In the genomic region with DNA sequence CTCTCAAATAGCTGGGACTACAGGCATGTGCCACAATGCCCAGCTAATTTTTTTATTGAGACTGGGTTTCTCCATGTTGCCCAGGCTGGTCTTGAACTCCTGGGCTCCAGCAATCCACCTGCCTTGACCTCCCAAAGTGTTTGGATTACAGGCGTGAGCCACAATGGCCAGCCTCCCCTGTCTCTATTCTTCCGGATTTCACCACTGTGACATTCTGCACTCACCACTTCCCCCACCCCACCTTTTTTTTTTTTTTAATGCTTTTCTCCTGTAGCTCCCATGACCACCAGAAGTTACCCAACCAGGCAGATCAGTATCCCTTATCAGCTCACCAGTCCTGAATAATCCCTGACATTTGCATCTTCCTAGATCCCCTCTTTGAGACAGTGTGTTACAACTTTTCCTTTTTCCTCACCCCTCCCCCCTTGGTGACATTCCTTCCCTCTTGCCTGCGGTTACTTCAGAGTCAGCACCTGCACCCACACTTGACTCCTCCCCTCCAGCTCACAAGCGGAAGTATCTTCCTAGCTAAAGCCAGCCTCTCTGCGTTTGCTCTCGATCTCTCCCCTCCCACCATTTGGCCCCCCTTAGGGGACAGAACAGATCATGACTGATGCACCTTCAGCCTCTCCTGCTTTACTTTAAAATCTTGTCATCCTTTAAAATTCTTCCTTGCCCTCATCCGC, we compare ENCODE assay signal across 1 cellular context.
TF ChIP-seq lines count a peak whose summit lies in the region.

No MANE protein-coding gene starts in this region.

TF ChIP-seq in H1, 55 proteins besides CTCF, POLR2A, EP300 and RAD21:
- TF ChIP-seq, protein P1, sequence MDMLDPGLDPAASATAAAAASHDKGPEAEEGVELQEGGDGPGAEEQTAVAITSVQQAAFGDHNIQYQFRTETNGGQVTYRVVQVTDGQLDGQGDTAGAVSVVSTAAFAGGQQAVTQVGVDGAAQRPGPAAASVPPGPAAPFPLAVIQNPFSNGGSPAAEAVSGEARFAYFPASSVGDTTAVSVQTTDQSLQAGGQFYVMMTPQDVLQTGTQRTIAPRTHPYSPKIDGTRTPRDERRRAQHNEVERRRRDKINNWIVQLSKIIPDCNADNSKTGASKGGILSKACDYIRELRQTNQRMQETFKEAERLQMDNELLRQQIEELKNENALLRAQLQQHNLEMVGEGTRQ (IDR thresholded peaks at IDR 0.05; ENCODE audit: low read length), result no peak
- TF ChIP-seq, protein P2, sequence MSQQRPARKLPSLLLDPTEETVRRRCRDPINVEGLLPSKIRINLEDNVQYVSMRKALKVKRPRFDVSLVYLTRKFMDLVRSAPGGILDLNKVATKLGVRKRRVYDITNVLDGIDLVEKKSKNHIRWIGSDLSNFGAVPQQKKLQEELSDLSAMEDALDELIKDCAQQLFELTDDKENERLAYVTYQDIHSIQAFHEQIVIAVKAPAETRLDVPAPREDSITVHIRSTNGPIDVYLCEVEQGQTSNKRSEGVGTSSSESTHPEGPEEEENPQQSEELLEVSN (IDR thresholded peaks at IDR 0.05), result no peak
- no peak for TF ChIP-seq PHF8 (conservative IDR thresholded peaks at IDR 0.05; ENCODE audit: low read depth, low read length)
- TF ChIP-seq, protein P3, sequence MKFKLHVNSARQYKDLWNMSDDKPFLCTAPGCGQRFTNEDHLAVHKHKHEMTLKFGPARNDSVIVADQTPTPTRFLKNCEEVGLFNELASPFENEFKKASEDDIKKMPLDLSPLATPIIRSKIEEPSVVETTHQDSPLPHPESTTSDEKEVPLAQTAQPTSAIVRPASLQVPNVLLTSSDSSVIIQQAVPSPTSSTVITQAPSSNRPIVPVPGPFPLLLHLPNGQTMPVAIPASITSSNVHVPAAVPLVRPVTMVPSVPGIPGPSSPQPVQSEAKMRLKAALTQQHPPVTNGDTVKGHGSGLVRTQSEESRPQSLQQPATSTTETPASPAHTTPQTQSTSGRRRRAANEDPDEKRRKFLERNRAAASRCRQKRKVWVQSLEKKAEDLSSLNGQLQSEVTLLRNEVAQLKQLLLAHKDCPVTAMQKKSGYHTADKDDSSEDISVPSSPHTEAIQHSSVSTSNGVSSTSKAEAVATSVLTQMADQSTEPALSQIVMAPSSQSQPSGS (IDR thresholded peaks at IDR 0.05; ENCODE audit: low read length), result no peak
- TF ChIP-seq SP2 (IDR thresholded peaks at IDR 0.05; ENCODE audit: low read length), result no peak
- TF ChIP-seq SIN3A (conservative IDR thresholded peaks at IDR 0.05 in 1 of 2, IDR thresholded peaks at IDR 0.05 in 1 of 2; ENCODE audit: low read depth in 1 of 2, low read length in 2 of 2), result 0 out of 4 replicates have a peak, but pooled peaks of 1 of the 2 experiments have one; percentile 61
- TF ChIP-seq CEBPB (IDR thresholded peaks at IDR 0.05; ENCODE audit: low read depth, low read length), result peak; percentile 63; the same call in 1 of the 2 replicates
- peak; percentile 30; the same call in 1 of the 2 replicates for TF ChIP-seq YY1 (IDR thresholded peaks at IDR 0.05; ENCODE audit: low read depth, low read length)
- TF ChIP-seq BRCA1 (IDR thresholded peaks at IDR 0.05; ENCODE audit: low read depth, low read length), result no peak
- TF ChIP-seq ASH2L (IDR thresholded peaks at IDR 0.05; ENCODE audit: low read length), result peak; percentile 98
- TF ChIP-seq, protein P4, sequence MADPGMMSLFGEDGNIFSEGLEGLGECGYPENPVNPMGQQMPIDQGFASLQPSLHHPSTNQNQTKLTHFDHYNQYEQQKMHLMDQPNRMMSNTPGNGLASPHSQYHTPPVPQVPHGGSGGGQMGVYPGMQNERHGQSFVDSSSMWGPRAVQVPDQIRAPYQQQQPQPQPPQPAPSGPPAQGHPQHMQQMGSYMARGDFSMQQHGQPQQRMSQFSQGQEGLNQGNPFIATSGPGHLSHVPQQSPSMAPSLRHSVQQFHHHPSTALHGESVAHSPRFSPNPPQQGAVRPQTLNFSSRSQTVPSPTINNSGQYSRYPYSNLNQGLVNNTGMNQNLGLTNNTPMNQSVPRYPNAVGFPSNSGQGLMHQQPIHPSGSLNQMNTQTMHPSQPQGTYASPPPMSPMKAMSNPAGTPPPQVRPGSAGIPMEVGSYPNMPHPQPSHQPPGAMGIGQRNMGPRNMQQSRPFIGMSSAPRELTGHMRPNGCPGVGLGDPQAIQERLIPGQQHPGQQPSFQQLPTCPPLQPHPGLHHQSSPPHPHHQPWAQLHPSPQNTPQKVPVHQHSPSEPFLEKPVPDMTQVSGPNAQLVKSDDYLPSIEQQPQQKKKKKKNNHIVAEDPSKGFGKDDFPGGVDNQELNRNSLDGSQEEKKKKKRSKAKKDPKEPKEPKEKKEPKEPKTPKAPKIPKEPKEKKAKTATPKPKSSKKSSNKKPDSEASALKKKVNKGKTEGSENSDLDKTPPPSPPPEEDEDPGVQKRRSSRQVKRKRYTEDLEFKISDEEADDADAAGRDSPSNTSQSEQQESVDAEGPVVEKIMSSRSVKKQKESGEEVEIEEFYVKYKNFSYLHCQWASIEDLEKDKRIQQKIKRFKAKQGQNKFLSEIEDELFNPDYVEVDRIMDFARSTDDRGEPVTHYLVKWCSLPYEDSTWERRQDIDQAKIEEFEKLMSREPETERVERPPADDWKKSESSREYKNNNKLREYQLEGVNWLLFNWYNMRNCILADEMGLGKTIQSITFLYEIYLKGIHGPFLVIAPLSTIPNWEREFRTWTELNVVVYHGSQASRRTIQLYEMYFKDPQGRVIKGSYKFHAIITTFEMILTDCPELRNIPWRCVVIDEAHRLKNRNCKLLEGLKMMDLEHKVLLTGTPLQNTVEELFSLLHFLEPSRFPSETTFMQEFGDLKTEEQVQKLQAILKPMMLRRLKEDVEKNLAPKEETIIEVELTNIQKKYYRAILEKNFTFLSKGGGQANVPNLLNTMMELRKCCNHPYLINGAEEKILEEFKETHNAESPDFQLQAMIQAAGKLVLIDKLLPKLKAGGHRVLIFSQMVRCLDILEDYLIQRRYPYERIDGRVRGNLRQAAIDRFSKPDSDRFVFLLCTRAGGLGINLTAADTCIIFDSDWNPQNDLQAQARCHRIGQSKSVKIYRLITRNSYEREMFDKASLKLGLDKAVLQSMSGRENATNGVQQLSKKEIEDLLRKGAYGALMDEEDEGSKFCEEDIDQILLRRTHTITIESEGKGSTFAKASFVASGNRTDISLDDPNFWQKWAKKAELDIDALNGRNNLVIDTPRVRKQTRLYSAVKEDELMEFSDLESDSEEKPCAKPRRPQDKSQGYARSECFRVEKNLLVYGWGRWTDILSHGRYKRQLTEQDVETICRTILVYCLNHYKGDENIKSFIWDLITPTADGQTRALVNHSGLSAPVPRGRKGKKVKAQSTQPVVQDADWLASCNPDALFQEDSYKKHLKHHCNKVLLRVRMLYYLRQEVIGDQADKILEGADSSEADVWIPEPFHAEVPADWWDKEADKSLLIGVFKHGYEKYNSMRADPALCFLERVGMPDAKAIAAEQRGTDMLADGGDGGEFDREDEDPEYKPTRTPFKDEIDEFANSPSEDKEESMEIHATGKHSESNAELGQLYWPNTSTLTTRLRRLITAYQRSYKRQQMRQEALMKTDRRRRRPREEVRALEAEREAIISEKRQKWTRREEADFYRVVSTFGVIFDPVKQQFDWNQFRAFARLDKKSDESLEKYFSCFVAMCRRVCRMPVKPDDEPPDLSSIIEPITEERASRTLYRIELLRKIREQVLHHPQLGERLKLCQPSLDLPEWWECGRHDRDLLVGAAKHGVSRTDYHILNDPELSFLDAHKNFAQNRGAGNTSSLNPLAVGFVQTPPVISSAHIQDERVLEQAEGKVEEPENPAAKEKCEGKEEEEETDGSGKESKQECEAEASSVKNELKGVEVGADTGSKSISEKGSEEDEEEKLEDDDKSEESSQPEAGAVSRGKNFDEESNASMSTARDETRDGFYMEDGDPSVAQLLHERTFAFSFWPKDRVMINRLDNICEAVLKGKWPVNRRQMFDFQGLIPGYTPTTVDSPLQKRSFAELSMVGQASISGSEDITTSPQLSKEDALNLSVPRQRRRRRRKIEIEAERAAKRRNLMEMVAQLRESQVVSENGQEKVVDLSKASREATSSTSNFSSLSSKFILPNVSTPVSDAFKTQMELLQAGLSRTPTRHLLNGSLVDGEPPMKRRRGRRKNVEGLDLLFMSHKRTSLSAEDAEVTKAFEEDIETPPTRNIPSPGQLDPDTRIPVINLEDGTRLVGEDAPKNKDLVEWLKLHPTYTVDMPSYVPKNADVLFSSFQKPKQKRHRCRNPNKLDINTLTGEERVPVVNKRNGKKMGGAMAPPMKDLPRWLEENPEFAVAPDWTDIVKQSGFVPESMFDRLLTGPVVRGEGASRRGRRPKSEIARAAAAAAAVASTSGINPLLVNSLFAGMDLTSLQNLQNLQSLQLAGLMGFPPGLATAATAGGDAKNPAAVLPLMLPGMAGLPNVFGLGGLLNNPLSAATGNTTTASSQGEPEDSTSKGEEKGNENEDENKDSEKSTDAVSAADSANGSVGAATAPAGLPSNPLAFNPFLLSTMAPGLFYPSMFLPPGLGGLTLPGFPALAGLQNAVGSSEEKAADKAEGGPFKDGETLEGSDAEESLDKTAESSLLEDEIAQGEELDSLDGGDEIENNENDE (IDR thresholded peaks at IDR 0.05; ENCODE audit: insufficient replicate concordance, low read length), result no peak
- no peak for TF ChIP-seq ZNF274 (IDR thresholded peaks at IDR 0.05; ENCODE audit: borderline replicate concordance, extremely low read depth, low read length)
- TF ChIP-seq TAF1 (IDR thresholded peaks at IDR 0.05; ENCODE audit: low read depth, low read length), result 0 out of 2 replicates have a peak, but pooled peaks have one; percentile 40
- no peak for TF ChIP-seq BCL11A (IDR thresholded peaks at IDR 0.05; ENCODE audit: low read depth in 2 of 2, low read length in 2 of 2)
- no peak for TF ChIP-seq GABPA (IDR thresholded peaks at IDR 0.05; ENCODE audit: borderline replicate concordance, insufficient read depth, low read length)
- no peak for TF ChIP-seq HDAC2 (IDR thresholded peaks at IDR 0.05; ENCODE audit: borderline replicate concordance in 1 of 2, low read depth in 2 of 2, low read length in 2 of 2)
- no peak; the same call in 1 of the 2 replicates for TF ChIP-seq SRF (IDR thresholded peaks at IDR 0.05; ENCODE audit: low read depth, low read length)
- no peak for TF ChIP-seq MAFK (IDR thresholded peaks at IDR 0.05; ENCODE audit: low read depth, low read length)
- TF ChIP-seq EGR1 (IDR thresholded peaks at IDR 0.05; ENCODE audit: borderline replicate concordance, low read depth, low read length), result no peak
- no peak for TF ChIP-seq KDM4A (IDR thresholded peaks at IDR 0.05; ENCODE audit: low read depth, low read length, severe bottlenecking)
- peak; percentile 55; the same call in 1 of the 2 replicates for TF ChIP-seq POLR2AphosphoS5 (IDR thresholded peaks at IDR 0.05; ENCODE audit: low read depth, low read length)
- no peak for TF ChIP-seq SUZ12 (IDR thresholded peaks at IDR 0.05; ENCODE audit: low read length)
- TF ChIP-seq EZH2 (IDR thresholded peaks at IDR 0.05; ENCODE audit: low read depth, low read length, severe bottlenecking), result no peak
- TF ChIP-seq RBBP5 (IDR thresholded peaks at IDR 0.05; ENCODE audit: borderline replicate concordance, low read depth, low read length), result peak; percentile 96
- peak; percentile 92 for TF ChIP-seq TEAD4 (IDR thresholded peaks at IDR 0.05; ENCODE audit: low read depth, low read length)
- TF ChIP-seq KDM1A (IDR thresholded peaks at IDR 0.05; ENCODE audit: borderline replicate concordance, low read length), result no peak
- peak; percentile 87 for TF ChIP-seq SP1 (IDR thresholded peaks at IDR 0.05; ENCODE audit: low read depth, low read length)
- no peak for TF ChIP-seq TBP (IDR thresholded peaks at IDR 0.05; ENCODE audit: low read depth, low read length)
- TF ChIP-seq JUND (IDR thresholded peaks at IDR 0.05; ENCODE audit: low read length), result no peak
- 0 out of 2 replicates have a peak, but pooled peaks have one; percentile 28 for TF ChIP-seq CREB1 (IDR thresholded peaks at IDR 0.05)
- TF ChIP-seq TCF12 (IDR thresholded peaks at IDR 0.05; ENCODE audit: low read depth, low read length), result peak; percentile 95
TF ChIP-seq in H1: peak in this region for 11.
